Comparison of ENCODE assay signal across 26 cellular contexts in genomic region chr1:37362569-37362968, GRCh38.
"Had no signal": no experiment of that assay in that cellular context is flagged by ENCODE, and none has a peak within 500 bp of the region (broad histone marks: within the 10 kb centered on the region; RNA-seq: fewer than 3 reads in every experiment).

No MANE protein-coding gene starts in this region.

- H3K4me1 ChIP-seq: body of pancreas, colonic mucosa, right atrium auricular region, thyroid gland, upper lobe of left lung had no signal

- ATAC-seq: activated CD8-positive, alpha-beta memory T cell treated with anti-CD3 and anti-CD28 coated beads, Interleukin-2, amount 10 ng/mL, durations not matched to agents 7 days and 5 days; activated CD8-positive, alpha-beta T cell treated with anti-CD3 and anti-CD28 coated beads for 36 hours; activated naive CD4-positive, alpha-beta T cell treated with anti-CD3 and anti-CD28 coated beads, Interleukin-2, amount 50 U/mL, for 72 hours; body of pancreas; naive thymus-derived CD4-positive, alpha-beta T cell; stimulated activated memory B cell treated with anti-CD40 and anti-IgM and Interleukin-4, amounts not matched to agents 10 μg/mL and 1 μg/mL and 100 μg/mL, for 72 hours; stimulated activated naive CD8-positive, alpha-beta T cell treated with anti-CD3 and anti-CD28 coated beads, Interleukin-15, amount 100 ng/mL, for 72 hours; T-helper 17 cell had no signal

- FAIRE-seq: frontal cortex had no signal

- H3K27me3 ChIP-seq: body of pancreas, cardiac muscle cell, colonic mucosa, right atrium auricular region, thyroid gland, upper lobe of left lung had no signal

- H3K9me3 ChIP-seq: body of pancreas, colonic mucosa, right atrium auricular region, thyroid gland, upper lobe of left lung had no signal

- DNase-seq: activated CD4-positive, alpha-beta T cell treated with anti-CD3 and anti-CD28 coated beads for 1 hour; activated CD4-positive, alpha-beta T cell treated with anti-CD3 and anti-CD28 coated beads, Interleukin-2, amount 10 ng/mL, durations not matched to agents 7 days and 5 days; activated CD8-positive, alpha-beta memory T cell treated with anti-CD3 and anti-CD28 coated beads, Interleukin-2, amount 10 ng/mL, durations not matched to agents 7 days and 5 days; activated CD8-positive, alpha-beta T cell treated with anti-CD3 and anti-CD28 coated beads for 36 hours; activated T-cell treated with anti-CD3 and anti-CD28 coated beads, Interleukin-2, amount 50 U/mL, for 48 hours; cerebellar nuclear complex; colonic mucosa; effector CD8-positive, alpha-beta T cell; midbrain; naive thymus-derived CD4-positive, alpha-beta T cell; stimulated activated CD4-positive, alpha-beta T cell treated with anti-CD3 and anti-CD28 coated beads, Interleukin-1b, Interleukin-23, amount 100 ng/mL, for 48 hours; stimulated activated CD4-positive, alpha-beta T cell treated with anti-CD3 and anti-CD28 coated beads, Interleukin-4, amount 100 ng/mL, for 4 hours; stimulated activated CD8-positive, alpha-beta memory T cell treated with anti-CD3 and anti-CD28 coated beads, Interleukin-4, amount 100 ng/mL, for 48 hours; stimulated activated naive CD8-positive, alpha-beta T cell treated with anti-CD3 and anti-CD28 coated beads, Interleukin-15, amount 100 ng/mL, for 72 hours; SW 1271; T-helper 17 cell; T1000; thyroid gland; upper lobe of left lung had no signal

- H3K36me3 ChIP-seq: cardiac muscle cell, colonic mucosa, right atrium auricular region, thyroid gland, upper lobe of left lung had no signal

- H3K4me3 ChIP-seq: body of pancreas, cardiac muscle cell, colonic mucosa, right atrium auricular region, smooth muscle cell, thyroid gland, upper lobe of left lung had no signal

- H3K4me2 ChIP-seq: smooth muscle cell had no signal

- H3K27ac ChIP-seq: body of pancreas, cardiac muscle cell, colonic mucosa, right atrium auricular region, thyroid gland, upper lobe of left lung had no signal
